In genomic region chr12:26455936-26456569, GRCh38 we compare ENCODE assay signal across 8 cellular contexts.
DNase-seq lines count a peak whose midpoint lies in the region; ATAC-seq, FAIRE-seq and TF ChIP-seq lines count a peak whose summit lies in the region.
"Not testable (repeated sequence)": the region's sequence is repeated elsewhere in the genome, so short reads cannot be mapped to it uniquely, and the experiment has no call there.

No MANE protein-coding gene starts in this region.

- peaks cover 23% of the 10 kb centered on the region for H3K4me1 ChIP-seq in left ventricle myocardium inferior
- not testable (repeated sequence) for H3K4me1 ChIP-seq in pancreas

- peak; percentile 14 for DNase-seq in ELR (ENCODE audit: low read depth)
- peak; percentile 25 for DNase-seq in KBM-7
- DNase-seq in RCC 7860 (ENCODE audit: low spot score), result peak; percentile 24
- not testable (repeated sequence) for DNase-seq in activated CD4-positive, alpha-beta T cell treated with anti-CD3 and anti-CD28 coated beads, Interleukin-2, amount 10 ng/mL, durations not matched to agents 7 days and 5 days; left ventricle myocardium inferior
- peak; percentile 33 for DNase-seq in bronchial epithelial cell (ENCODE audit: low read depth)
- peak; percentile 55 for DNase-seq in foreskin melanocyte
- peak in 2 of 6 donors; percentile 3 to 20 for DNase-seq in pancreas

- CTCF ChIA-PET in activated CD4-positive, alpha-beta T cell treated with anti-CD3 and anti-CD28 coated beads, Interleukin-2, amount 10 ng/mL, durations not matched to agents 7 days and 5 days (lab: Charles Lee), result not testable (repeated sequence)

- peak; percentile 40 to 55 (median 47) for ATAC-seq in pancreas

- H3K27me3 Mint-ChIP-seq in activated CD4-positive, alpha-beta T cell treated with anti-CD3 and anti-CD28 coated beads, Interleukin-2, amount 10 ng/mL, durations not matched to agents 7 days and 5 days, result not testable (repeated sequence)

- H3K4me1 Mint-ChIP-seq in activated CD4-positive, alpha-beta T cell treated with anti-CD3 and anti-CD28 coated beads, Interleukin-2, amount 10 ng/mL, durations not matched to agents 7 days and 5 days, result peaks cover 18% of the 10 kb centered on the region

- 51 to 57% methylated on average over 3 of the region's 3 CpGs for WGBS in pancreas, 2 donors

- TF ChIP-seq CTCF in bronchial epithelial cell (IDR thresholded peaks at IDR 0.05; ENCODE audit: insufficient read depth, low read length, severe bottlenecking); left ventricle myocardium inferior (IDR thresholded peaks at IDR 0.05; ENCODE audit: borderline replicate concordance); pancreas (IDR thresholded peaks at IDR 0.05): not testable (repeated sequence)

- not testable (repeated sequence) for H3K27me3 ChIP-seq in bronchial epithelial cell (ENCODE audit: control insufficient read depth, insufficient read depth, low read length); left ventricle myocardium inferior (ENCODE audit: low read depth); pancreas

- in situ Hi-C loops in KBM-7 (cut with MboI; ENCODE audit: low pct_unique_long_range_greater_than_20kb, low sequenced_read_pairs), result not testable (repeated sequence)

- peak; percentile 45 for FAIRE-seq in RCC 7860 (lab: Jason Lieb, UNC)
- not testable (repeated sequence) for FAIRE-seq in bronchial epithelial cell (lab: Jason Lieb, UNC); pancreas (lab: Jason Lieb, UNC)

- not testable (repeated sequence) for H3K4me3 Mint-ChIP-seq in activated CD4-positive, alpha-beta T cell treated with anti-CD3 and anti-CD28 coated beads, Interleukin-2, amount 10 ng/mL, durations not matched to agents 7 days and 5 days

- peak overlapping the region; percentile 56 for H3K27ac ChIP-seq in left ventricle myocardium inferior (replicated peaks)
- H3K27ac ChIP-seq in pancreas, result not testable (repeated sequence)

- peak overlapping the region; percentile 25 for H3K27ac Mint-ChIP-seq in activated CD4-positive, alpha-beta T cell treated with anti-CD3 and anti-CD28 coated beads, Interleukin-2, amount 10 ng/mL, durations not matched to agents 7 days and 5 days

- H3K36me3 Mint-ChIP-seq in activated CD4-positive, alpha-beta T cell treated with anti-CD3 and anti-CD28 coated beads, Interleukin-2, amount 10 ng/mL, durations not matched to agents 7 days and 5 days (ENCODE audit: low read depth), result peaks cover 26% of the 10 kb centered on the region

- H3K36me3 ChIP-seq in bronchial epithelial cell (ENCODE audit: control insufficient read depth, insufficient read depth, low read length); pancreas: not testable (repeated sequence)
- peaks cover 17% of the 10 kb centered on the region for H3K36me3 ChIP-seq in left ventricle myocardium inferior

- POLR2A ChIA-PET in activated CD4-positive, alpha-beta T cell treated with anti-CD3 and anti-CD28 coated beads, Interleukin-2, amount 10 ng/mL, durations not matched to agents 7 days and 5 days (lab: Charles Lee), result not testable (repeated sequence)

- intact Hi-C loops in left ventricle myocardium inferior (cut with micrococcal nuclease); pancreas (cut with DNase I): not testable (repeated sequence)

- not testable (repeated sequence) for H3K9me3 ChIP-seq in left ventricle myocardium inferior (replicated peaks); pancreas

- not testable (repeated sequence) for H3K4me3 ChIP-seq in bronchial epithelial cell (ENCODE audit: low read depth, low read length); left ventricle myocardium inferior; pancreas

- H3K9me3 Mint-ChIP-seq in activated CD4-positive, alpha-beta T cell treated with anti-CD3 and anti-CD28 coated beads, Interleukin-2, amount 10 ng/mL, durations not matched to agents 7 days and 5 days, result not testable (repeated sequence)
